Comparison of ENCODE assay signal across 12 cellular contexts in the genomic region with DNA sequence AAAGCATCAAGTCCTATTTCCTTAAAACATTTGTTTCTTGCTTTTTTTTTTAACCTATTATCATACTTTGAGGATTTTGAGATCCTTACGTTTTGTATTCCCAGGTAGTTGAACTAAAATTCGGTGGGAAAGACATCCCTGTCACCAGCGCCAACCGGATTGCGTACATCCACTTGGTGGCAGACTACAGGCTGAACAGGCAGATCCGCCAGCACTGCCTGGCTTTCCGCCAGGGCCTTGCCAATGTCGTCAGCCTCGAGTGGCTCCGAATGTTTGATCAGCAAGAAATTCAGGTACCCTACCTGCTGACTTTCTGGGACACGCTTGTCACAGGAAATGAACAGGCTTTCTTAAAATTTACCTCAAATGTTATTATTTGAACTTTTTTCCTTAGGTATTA.
A peak's percentile ranks its signal among the peaks of the same experiment; 100 is the strongest.
DNase-seq lines count a peak whose midpoint lies in the region; FAIRE-seq lines count a peak whose summit lies in the region.
"Had no signal": no experiment of that assay in that cellular context is flagged by ENCODE, and none has a peak within 500 bp of the region (broad histone marks: within the 10 kb centered on the region; RNA-seq: fewer than 3 reads in every experiment).

No MANE protein-coding gene starts in this region.

- DNase-seq in HT-29 (ENCODE audit: low spot score) (peak; percentile 26), NCI-H345 treated with DMSO at 0.1 percent for 48 hours (lab: John Stamatoyannopoulos, UW; ENCODE audit: unreplicated experiment) (peak; percentile 76), frontal cortex (ENCODE audit: low spot score in 2 of 2) (peak; percentile 39 to 54), pons (ENCODE audit: low spot score) (peak; percentile 74), A172 (ENCODE audit: low spot score) (no peak), dedifferentiated amniotic fluid mesenchymal stem cell (ENCODE audit: extremely low spot score) (no peak), NCI-H82 treated with DMSO at 0.1 percent for 48 hours (lab: John Stamatoyannopoulos, UW; ENCODE audit: unreplicated experiment) (no peak)
- DNase-seq in activated effector memory CD4-positive, alpha-beta T cell treated with anti-CD3 and anti-CD28 coated beads, Interleukin-2, amount 50 U/mL, for 16 hours: no peak
- DNase-seq: H9; stimulated activated CD4-positive, alpha-beta T cell treated with anti-CD3 and anti-CD28 coated beads, Interleukin-12 subunit alpha, Interleukin-12 subunit beta, amount 100 ng/mL, for 4 hours; stimulated activated naive CD8-positive, alpha-beta T cell treated with anti-CD3 and anti-CD28 coated beads, Interleukin-15, Interleukin-2, amounts not matched to agents 100 U/mL and 50 U/mL, for 24 hours; SW 1271 had no signal

- no peak for FAIRE-seq in frontal cortex (lab: Jason Lieb, UNC)

Comparison
In these comparisons a context has a peak if more than half of its experiments do, and no peak if none do; other contexts are left out.
1. DNase-seq: peak in HT-29 (single experiment), NCI-H345 treated with DMSO at 0.1 percent for 48 hours (single experiment), frontal cortex (2 of 2) and pons (single experiment); none in A172 (single experiment), dedifferentiated amniotic fluid mesenchymal stem cell (single experiment), activated effector memory CD4-positive, alpha-beta T cell treated with anti-CD3 and anti-CD28 coated beads, Interleukin-2, amount 50 U/mL, for 16 hours (single experiment) and NCI-H82 treated with DMSO at 0.1 percent for 48 hours (single experiment).